Comparison of ENCODE assay signal across 1 cellular context in the genomic region with DNA sequence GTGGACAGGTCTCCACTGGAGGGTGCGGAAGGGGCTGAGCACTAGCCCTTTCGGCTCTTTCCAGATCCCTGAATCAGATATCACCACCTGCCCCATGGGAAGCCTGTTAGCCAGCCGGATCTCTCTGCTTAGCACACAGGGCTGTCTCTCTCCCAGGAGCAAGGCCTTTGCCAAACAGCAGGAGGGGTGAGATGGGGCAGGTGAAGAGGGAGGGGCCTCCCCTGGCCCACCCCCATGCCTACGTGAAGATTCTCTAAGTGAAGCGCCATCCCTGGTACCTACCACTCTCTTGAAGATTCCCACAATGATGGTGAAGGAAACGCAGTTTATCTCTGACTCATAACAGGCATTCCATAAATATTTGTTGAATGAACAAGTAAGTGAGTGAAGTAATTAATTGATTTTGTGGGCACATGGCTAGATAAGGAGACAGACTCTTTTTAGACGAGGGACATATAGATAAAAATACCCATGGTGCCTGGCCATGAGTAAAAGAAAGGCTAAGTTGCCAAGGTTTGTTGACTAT.
A peak's percentile ranks its signal among the peaks of the same experiment; 100 is the strongest.
TF ChIP-seq lines count a peak whose summit lies in the region.

No MANE protein-coding gene starts in this region.

TF ChIP-seq in HCT116, 20 proteins besides CTCF, POLR2A, EP300 and RAD21 (continued from another document):
- peak; percentile 96 for TF ChIP-seq FOSL1 (IDR thresholded peaks at IDR 0.05; ENCODE audit: low read depth)
- TF ChIP-seq, protein P1, sequence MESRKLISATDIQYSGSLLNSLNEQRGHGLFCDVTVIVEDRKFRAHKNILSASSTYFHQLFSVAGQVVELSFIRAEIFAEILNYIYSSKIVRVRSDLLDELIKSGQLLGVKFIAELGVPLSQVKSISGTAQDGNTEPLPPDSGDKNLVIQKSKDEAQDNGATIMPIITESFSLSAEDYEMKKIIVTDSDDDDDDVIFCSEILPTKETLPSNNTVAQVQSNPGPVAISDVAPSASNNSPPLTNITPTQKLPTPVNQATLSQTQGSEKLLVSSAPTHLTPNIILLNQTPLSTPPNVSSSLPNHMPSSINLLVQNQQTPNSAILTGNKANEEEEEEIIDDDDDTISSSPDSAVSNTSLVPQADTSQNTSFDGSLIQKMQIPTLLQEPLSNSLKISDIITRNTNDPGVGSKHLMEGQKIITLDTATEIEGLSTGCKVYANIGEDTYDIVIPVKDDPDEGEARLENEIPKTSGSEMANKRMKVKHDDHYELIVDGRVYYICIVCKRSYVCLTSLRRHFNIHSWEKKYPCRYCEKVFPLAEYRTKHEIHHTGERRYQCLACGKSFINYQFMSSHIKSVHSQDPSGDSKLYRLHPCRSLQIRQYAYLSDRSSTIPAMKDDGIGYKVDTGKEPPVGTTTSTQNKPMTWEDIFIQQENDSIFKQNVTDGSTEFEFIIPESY (IDR thresholded peaks at IDR 0.05; ENCODE audit: extremely low read depth, insufficient replicate concordance, low read length): no peak
- TF ChIP-seq CEBPB (IDR thresholded peaks at IDR 0.05; ENCODE audit: low read depth): peak; percentile 69
- TF ChIP-seq ZFX (IDR thresholded peaks at IDR 0.05): no peak
- TF ChIP-seq, protein P2, sequence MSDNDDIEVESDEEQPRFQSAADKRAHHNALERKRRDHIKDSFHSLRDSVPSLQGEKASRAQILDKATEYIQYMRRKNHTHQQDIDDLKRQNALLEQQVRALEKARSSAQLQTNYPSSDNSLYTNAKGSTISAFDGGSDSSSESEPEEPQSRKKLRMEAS (IDR thresholded peaks at IDR 0.05): peak; percentile 94
- peak; percentile 55; the same call in 1 of the 2 replicates for TF ChIP-seq SRF (IDR thresholded peaks at IDR 0.05; ENCODE audit: low read depth)
TF ChIP-seq in HCT116: peak in this region for 9.
